In the genomic region with DNA sequence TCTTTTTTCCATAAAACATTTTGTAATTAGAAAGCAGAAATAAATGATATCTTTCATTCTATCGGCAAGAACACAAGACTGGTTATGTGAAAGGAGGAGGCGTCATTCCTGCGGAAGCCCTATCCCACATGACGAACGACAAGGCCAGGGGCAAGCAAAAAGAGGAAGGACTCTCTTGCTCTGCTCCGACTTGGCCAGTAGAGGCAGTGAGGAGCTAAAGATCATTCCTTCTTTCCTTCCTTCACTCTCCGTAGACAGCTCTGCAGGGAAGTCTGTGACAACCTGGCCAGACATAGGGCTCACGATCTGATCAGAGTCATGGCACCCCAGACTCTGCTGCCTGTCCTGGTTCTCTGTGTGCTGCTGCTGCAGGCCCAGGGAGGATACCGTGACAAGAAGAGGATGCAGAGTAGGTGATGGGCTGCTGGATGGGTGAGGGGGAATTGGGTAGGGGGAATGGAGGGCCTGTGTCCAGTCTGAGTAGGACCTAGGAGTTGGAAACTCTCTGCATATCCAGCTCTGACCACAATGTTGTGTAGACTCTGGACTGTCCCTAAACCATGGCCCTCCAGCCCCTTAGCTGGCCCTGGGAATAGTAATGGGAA, we compare ENCODE assay signal across 1 cellular context.
A peak's percentile ranks its signal among the peaks of the same experiment; 100 is the strongest.
TF ChIP-seq lines count a peak whose summit lies in the region.

A gene (plus strand): TSS at position 244 of the 605 bp plus-strand sequence. CDS start 75 bp downstream, at position 319.

TF ChIP-seq in GM12878, 131 proteins besides CTCF, POLR2A, EP300 and RAD21 (continued from another document):
- TF ChIP-seq, protein P1, sequence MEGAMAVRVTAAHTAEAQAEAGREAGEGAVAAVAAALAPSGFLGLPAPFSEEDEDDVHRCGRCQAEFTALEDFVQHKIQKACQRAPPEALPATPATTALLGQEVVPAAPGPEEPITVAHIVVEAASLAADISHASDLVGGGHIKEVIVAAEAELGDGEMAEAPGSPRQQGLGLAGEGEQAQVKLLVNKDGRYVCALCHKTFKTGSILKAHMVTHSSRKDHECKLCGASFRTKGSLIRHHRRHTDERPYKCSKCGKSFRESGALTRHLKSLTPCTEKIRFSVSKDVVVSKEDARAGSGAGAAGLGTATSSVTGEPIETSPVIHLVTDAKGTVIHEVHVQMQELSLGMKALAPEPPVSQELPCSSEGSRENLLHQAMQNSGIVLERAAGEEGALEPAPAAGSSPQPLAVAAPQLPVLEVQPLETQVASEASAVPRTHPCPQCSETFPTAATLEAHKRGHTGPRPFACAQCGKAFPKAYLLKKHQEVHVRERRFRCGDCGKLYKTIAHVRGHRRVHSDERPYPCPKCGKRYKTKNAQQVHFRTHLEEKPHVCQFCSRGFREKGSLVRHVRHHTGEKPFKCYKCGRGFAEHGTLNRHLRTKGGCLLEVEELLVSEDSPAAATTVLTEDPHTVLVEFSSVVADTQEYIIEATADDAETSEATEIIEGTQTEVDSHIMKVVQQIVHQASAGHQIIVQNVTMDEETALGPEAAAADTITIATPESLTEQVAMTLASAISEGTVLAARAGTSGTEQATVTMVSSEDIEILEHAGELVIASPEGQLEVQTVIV (IDR thresholded peaks at IDR 0.05; ENCODE audit: borderline replicate concordance, partially characterized antibody), result no peak
- no peak for TF ChIP-seq GATAD2B (conservative IDR thresholded peaks at IDR 0.05; ENCODE audit: low read depth)
- peak; percentile 62; the same call in 1 of the 2 replicates for TF ChIP-seq SPI1 (IDR thresholded peaks at IDR 0.05; ENCODE audit: borderline replicate concordance, insufficient read depth, low read depth, low read length)
- TF ChIP-seq WRNIP1 (IDR thresholded peaks at IDR 0.05; ENCODE audit: borderline replicate concordance, low read depth, low read length), result no peak
- no peak for TF ChIP-seq CHD2 (IDR thresholded peaks at IDR 0.05; ENCODE audit: borderline replicate concordance, low read depth, low read length)
- TF ChIP-seq RFX5 (IDR thresholded peaks at IDR 0.05; ENCODE audit: low read depth, low read length), result no peak
